1 cellular context compared by ENCODE assay signal in the genomic region with DNA sequence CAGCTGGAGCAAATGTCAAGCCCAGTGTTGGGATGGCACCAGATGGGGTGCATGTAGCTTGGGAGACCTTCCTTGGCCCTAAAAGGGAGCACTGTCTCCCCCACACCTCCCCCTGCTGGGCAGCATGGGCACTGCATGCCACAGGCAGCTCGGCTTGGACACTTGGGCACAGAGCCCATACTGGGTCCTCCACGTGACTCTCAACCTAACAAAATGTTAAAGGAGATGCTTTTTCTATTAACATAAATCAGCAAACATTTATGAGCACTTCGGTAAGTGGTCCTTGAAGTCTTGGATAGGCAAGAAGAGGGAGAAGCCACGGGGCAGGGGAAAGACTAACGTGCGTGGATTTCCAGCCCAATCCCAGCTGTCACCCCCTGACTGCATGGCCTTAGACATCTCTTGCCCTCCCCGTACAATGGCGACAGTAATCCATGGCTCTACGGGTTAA.
TF ChIP-seq lines count a peak whose summit lies in the region.

No MANE protein-coding gene starts in this region.

TF ChIP-seq in H1, 55 proteins besides CTCF, POLR2A, EP300 and RAD21:
- TF ChIP-seq POLR2AphosphoS5 (IDR thresholded peaks at IDR 0.05; ENCODE audit: low read depth, low read length) (peak; percentile 43; the same call in 1 of the 2 replicates), KDM1A (IDR thresholded peaks at IDR 0.05; ENCODE audit: borderline replicate concordance, low read length) (no peak), HDAC6 (IDR thresholded peaks at IDR 0.05; ENCODE audit: low read depth, low read length) (no peak), SIN3A (conservative IDR thresholded peaks at IDR 0.05 in 1 of 2, IDR thresholded peaks at IDR 0.05 in 1 of 2; ENCODE audit: low read depth in 1 of 2, low read length in 2 of 2) (peak in 1 of 2 experiments; percentile 61; a peak in 1 of 4 replicates), SRF (IDR thresholded peaks at IDR 0.05; ENCODE audit: low read depth, low read length) (0 out of 2 replicates have a peak, but pooled peaks have one; percentile 20), TCF12 (IDR thresholded peaks at IDR 0.05; ENCODE audit: low read depth, low read length) (no peak), ZNF274 (IDR thresholded peaks at IDR 0.05; ENCODE audit: borderline replicate concordance, extremely low read depth, low read length) (no peak), POU5F1 (IDR thresholded peaks at IDR 0.05; ENCODE audit: low read depth, low read length) (no peak), RXRA (IDR thresholded peaks at IDR 0.05; ENCODE audit: insufficient read depth, low read depth, low read length) (no peak), MAX (IDR thresholded peaks at IDR 0.05) (0 out of 2 replicates have a peak, but pooled peaks have one; percentile 21)
- TF ChIP-seq, protein P1, sequence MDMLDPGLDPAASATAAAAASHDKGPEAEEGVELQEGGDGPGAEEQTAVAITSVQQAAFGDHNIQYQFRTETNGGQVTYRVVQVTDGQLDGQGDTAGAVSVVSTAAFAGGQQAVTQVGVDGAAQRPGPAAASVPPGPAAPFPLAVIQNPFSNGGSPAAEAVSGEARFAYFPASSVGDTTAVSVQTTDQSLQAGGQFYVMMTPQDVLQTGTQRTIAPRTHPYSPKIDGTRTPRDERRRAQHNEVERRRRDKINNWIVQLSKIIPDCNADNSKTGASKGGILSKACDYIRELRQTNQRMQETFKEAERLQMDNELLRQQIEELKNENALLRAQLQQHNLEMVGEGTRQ (IDR thresholded peaks at IDR 0.05; ENCODE audit: low read length): no peak
